In the genomic region with DNA sequence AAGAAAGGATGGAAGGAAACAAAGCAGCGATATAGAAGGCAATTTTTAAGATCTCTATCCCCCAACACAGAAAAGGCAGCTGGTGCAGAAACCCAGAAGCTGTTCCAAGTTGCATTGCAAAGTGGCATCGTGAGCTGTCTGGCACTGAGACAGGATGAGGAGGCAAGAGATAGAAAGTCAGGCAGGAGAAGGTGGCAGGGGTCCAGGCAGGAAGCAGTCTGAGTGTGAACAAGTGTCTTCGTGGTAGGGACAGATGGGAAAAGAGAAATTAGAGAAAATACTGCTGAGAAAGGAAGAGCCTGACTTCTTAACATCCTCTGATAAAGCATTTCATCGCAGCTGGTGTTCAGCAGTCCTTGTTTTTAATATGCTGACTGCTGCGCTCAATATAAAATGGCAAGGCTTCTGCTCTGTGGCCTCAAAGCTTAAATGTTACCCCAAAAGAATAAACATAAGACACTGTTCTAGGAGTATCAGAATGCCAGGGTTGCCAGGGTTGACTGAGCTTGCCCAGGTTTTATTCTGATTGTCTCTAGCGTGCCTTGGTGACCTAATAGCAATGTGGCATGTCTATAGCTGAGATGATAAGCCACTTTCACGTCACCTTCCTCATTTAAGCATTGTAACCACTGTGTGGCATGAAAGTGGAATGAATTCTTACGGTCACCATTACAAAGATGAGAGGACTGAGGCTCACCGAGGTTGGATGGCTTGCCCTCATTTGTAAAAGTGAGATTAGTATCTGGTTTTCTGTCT, we compare ENCODE assay signal across 9 cellular contexts.
DNase-seq lines count a peak whose midpoint lies in the region; ATAC-seq and TF ChIP-seq lines count a peak whose summit lies in the region.
"Had no signal": no experiment of that assay in that cellular context is flagged by ENCODE, and none has a peak within 500 bp of the region (broad histone marks: within the 10 kb centered on the region; RNA-seq: fewer than 3 reads in every experiment).

No MANE protein-coding gene starts in this region.

- H3K27ac ChIP-seq in lower lobe of right lung (peak overlapping the region; percentile 9), thyroid gland (no peak overlapping the region)

- no peak for TF ChIP-seq CTCF in cardiac fibroblast (IDR thresholded peaks at IDR 0.05; ENCODE audit: low read depth, low read length)
- TF ChIP-seq CTCF in lower lobe of right lung (IDR thresholded peaks at IDR 0.05), result no peak
- no peak for TF ChIP-seq CTCF in thyroid gland (IDR thresholded peaks at IDR 0.05)

- H3K9me3 ChIP-seq in lower lobe of right lung, result no peaks in the 10 kb centered on the region
- H3K9me3 ChIP-seq in thyroid gland, result no peaks in the 10 kb centered on the region

- H3K27me3 ChIP-seq in lower lobe of right lung (ENCODE audit: low read depth), result no peaks in the 10 kb centered on the region
- no peaks in the 10 kb centered on the region for H3K27me3 ChIP-seq in thyroid gland

- peak; percentile 66 for DNase-seq in NCI-H1694 treated with DMSO at 0.1 percent for 48 hours (lab: John Stamatoyannopoulos, UW)
- DNase-seq in cardiac fibroblast (ENCODE audit: low read depth in 2 of 2), result peak; percentile 41 to 63
- no peak for DNase-seq in lower lobe of right lung
- peak; percentile 22 to 37 for DNase-seq in thyroid gland
- DNase-seq in NCI-H82 treated with DMSO at 0.1 percent for 48 hours (lab: John Stamatoyannopoulos, UW; ENCODE audit: unreplicated experiment), result no peak
- no peak for DNase-seq in NAMALWA (ENCODE audit: low spot score)
- DNase-seq in AG08396 (ENCODE audit: low spot score), result no peak
- DNase-seq: activated B cell treated with CpG ODN at 0.5 μM for 24 hours, NCI-H526 treated with DMSO at 0.1 percent for 48 hours had no signal

- TF ChIP-seq POLR2A in thyroid gland (IDR thresholded peaks at IDR 0.05), result no peak

- no peak for ATAC-seq in lower lobe of right lung

- H3K4me3 ChIP-seq in cardiac fibroblast (replicated peaks in 1 of 2; ENCODE audit: low read depth in 2 of 2, low read length in 2 of 2) (no peak overlapping the region), lower lobe of right lung (no peak overlapping the region), thyroid gland (replicated peaks in 1 of 3) (no peak overlapping the region)

- H3K36me3 ChIP-seq in lower lobe of right lung (no peaks in the 10 kb centered on the region), thyroid gland (no peaks in the 10 kb centered on the region)

- intact Hi-C loops in lower lobe of right lung (cut with DNase I), result no loop called here
- intact Hi-C loops in thyroid gland (cut with DNase I), result no loop called here

- 59 to 69% methylated on average over 9 of the region's 9 CpGs for WGBS in thyroid gland, 2 donors

- H3K4me1 ChIP-seq in lower lobe of right lung (peaks cover 29% of the 10 kb centered on the region), thyroid gland (peaks cover 0 to 14% of the 10 kb centered on the region in 2 donors)

Comparison
In these comparisons a context has a peak if more than half of its experiments do, and no peak if none do; other contexts are left out.
1. DNase-seq: peak in NCI-H1694 treated with DMSO at 0.1 percent for 48 hours (single experiment), cardiac fibroblast (2 of 2) and thyroid gland (2 of 2); none in lower lobe of right lung (single experiment), NCI-H82 treated with DMSO at 0.1 percent for 48 hours (single experiment), NAMALWA (single experiment) and AG08396 (single experiment).